ENCODE assay signal across 21 cellular contexts in the genomic region with DNA sequence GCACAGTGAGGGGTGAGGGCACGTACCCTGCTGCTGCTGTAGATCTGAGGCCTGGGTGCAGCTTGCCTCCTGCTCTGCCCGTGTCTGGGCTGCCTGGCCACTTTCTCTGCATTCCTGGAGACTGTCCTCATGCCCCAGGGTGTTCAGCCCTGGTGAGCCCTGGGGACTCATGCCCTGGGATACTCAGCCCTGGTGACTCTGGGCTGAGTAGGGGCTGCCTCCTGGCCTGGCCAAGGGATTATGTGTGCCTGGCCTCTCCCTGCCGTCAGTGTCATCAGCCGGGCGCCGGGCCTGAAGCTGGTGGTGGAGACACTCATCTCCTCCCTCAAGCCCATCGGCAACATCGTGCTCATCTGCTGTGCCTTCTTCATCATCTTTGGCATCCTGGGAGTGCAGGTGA.
DNase-seq lines count a peak whose midpoint lies in the region; ATAC-seq and TF ChIP-seq lines count a peak whose summit lies in the region.
"Had no signal": no experiment of that assay in that cellular context is flagged by ENCODE, and none has a peak within 500 bp of the region (broad histone marks: within the 10 kb centered on the region; RNA-seq: fewer than 3 reads in every experiment).

No MANE protein-coding gene starts in this region.

- H3K4ac ChIP-seq in IMR-90 (ENCODE audit: low read depth, low read length): no peak overlapping the region

- CTCF ChIA-PET in IMR-90 (lab: Yijun Ruan, JAX): no interaction called here

- intact Hi-C loops in IMR-90 (cut with micrococcal nuclease): no loop called here
- intact Hi-C loops in thyroid gland (cut with DNase I): no loop called here

- H3K4me1 ChIP-seq in IMR-90 (ENCODE audit: control insufficient read depth, insufficient read depth, low read length) (no peaks in the 10 kb centered on the region), thyroid gland (peaks cover 14 to 26% of the 10 kb centered on the region in 2 donors)
- H3K4me1 ChIP-seq: parathyroid adenoma had no signal

- dilution Hi-C loops in IMR-90 (cut with HindIII; ENCODE audit: low sequenced_read_pairs, unreplicated experiment): no loop called here

- no peak overlapping the region for H3K56ac ChIP-seq in IMR-90 (ENCODE audit: extremely low read depth, insufficient read depth, low read length)

- H3K9me1 ChIP-seq in IMR-90 (ENCODE audit: insufficient read depth, low read length): no peaks in the 10 kb centered on the region

- no peaks in the 10 kb centered on the region for H3K27me3 Mint-ChIP-seq in activated naive CD4-positive, alpha-beta T cell treated with anti-CD3 and anti-CD28 coated beads, Interleukin-2, amount 50 U/mL, for 24 hours
- H3K27me3 Mint-ChIP-seq in activated T-cell treated with anti-CD3 and anti-CD28 coated beads, Interleukin-2, amount 50 U/mL, for 72 hours (ENCODE audit: low read depth): peaks cover 11% of the 10 kb centered on the region
- H3K27me3 Mint-ChIP-seq: activated CD4-positive, alpha-beta memory T cell treated with anti-CD3 and anti-CD28 coated beads for 36 hours had no signal

- H3K36me3 Mint-ChIP-seq in activated naive CD4-positive, alpha-beta T cell treated with anti-CD3 and anti-CD28 coated beads, Interleukin-2, amount 50 U/mL, for 24 hours: peaks cover 18% of the 10 kb centered on the region
- H3K36me3 Mint-ChIP-seq in activated T-cell treated with anti-CD3 and anti-CD28 coated beads, Interleukin-2, amount 50 U/mL, for 72 hours (ENCODE audit: insufficient read depth in 2 of 2): no peaks in the 10 kb centered on the region

- H2BK5ac ChIP-seq in IMR-90 (ENCODE audit: low read depth, low read length, poor library complexity, severe bottlenecking): no peak overlapping the region

- no peaks in the 10 kb centered on the region for H4K20me1 ChIP-seq in IMR-90 (ENCODE audit: insufficient read depth, low read length)

- peak overlapping the region; percentile 55 for H3K27ac Mint-ChIP-seq in activated naive CD4-positive, alpha-beta T cell treated with anti-CD3 and anti-CD28 coated beads, Interleukin-2, amount 50 U/mL, for 24 hours
- H3K27ac Mint-ChIP-seq in activated T-cell treated with anti-CD3 and anti-CD28 coated beads, Interleukin-2, amount 50 U/mL, for 72 hours: no peak overlapping the region
- H3K27ac Mint-ChIP-seq: activated CD4-positive, alpha-beta memory T cell treated with anti-CD3 and anti-CD28 coated beads for 36 hours; T-helper 1 cell treated with Interleukin-12 subunit alpha and Interleukin-12 subunit beta and Interleukin-4 antibody, amounts not matched to agents 30 μg/mL and 1 μg/mL, for 36 hours had no signal

- POLR2A ChIA-PET in IMR-90 (lab: Charles Lee; ENCODE audit: unreplicated experiment): no interaction called here

- no peak for TF ChIP-seq RAD21 in IMR-90 (IDR thresholded peaks at IDR 0.05; ENCODE audit: low read length)

- peaks cover 32% of the 10 kb centered on the region for H3K4me1 Mint-ChIP-seq in activated naive CD4-positive, alpha-beta T cell treated with anti-CD3 and anti-CD28 coated beads, Interleukin-2, amount 50 U/mL, for 24 hours
- peaks cover 10% of the 10 kb centered on the region for H3K4me1 Mint-ChIP-seq in activated T-cell treated with anti-CD3 and anti-CD28 coated beads, Interleukin-2, amount 50 U/mL, for 72 hours (ENCODE audit: low read depth)

- no peak overlapping the region for H2BK20ac ChIP-seq in IMR-90 (ENCODE audit: low read depth, low read length)

- in situ Hi-C loops in IMR-90 (cut with MboI; ENCODE audit: low sequenced_read_pairs): no loop called here

- H3K79me1 ChIP-seq in IMR-90 (ENCODE audit: low read depth in 1 of 2, low read length in 2 of 2): no peaks in the 10 kb centered on the region

- ATAC-seq in IMR-90 (ENCODE audit: low read depth) (peak; percentile 48), HG02973 (IDR thresholded peaks at IDR 0.05; ENCODE audit: unreplicated experiment) (no peak), HG03378 (IDR thresholded peaks at IDR 0.05; ENCODE audit: unreplicated experiment) (no peak)
- ATAC-seq in activated T-cell treated with anti-CD3 and anti-CD28 coated beads, Interleukin-2, amount 50 U/mL, for 72 hours (replicated peaks in 1 of 2): no peak
- ATAC-seq: esophagus mucosa, lower lobe of right lung had no signal

- no peak overlapping the region for H3K4me3 Mint-ChIP-seq in activated naive CD4-positive, alpha-beta T cell treated with anti-CD3 and anti-CD28 coated beads, Interleukin-2, amount 50 U/mL, for 24 hours
- H3K4me3 Mint-ChIP-seq in activated T-cell treated with anti-CD3 and anti-CD28 coated beads, Interleukin-2, amount 50 U/mL, for 72 hours: peak overlapping the region in 1 of 2 donors; percentile 29
- H3K4me3 Mint-ChIP-seq: activated CD4-positive, alpha-beta memory T cell treated with anti-CD3 and anti-CD28 coated beads for 36 hours; T-helper 1 cell treated with Interleukin-12 subunit alpha and Interleukin-12 subunit beta and Interleukin-4 antibody, amounts not matched to agents 30 μg/mL and 1 μg/mL, for 36 hours had no signal

- H3K4me3 ChIP-seq in IMR-90 (ENCODE audit: insufficient read depth, low read depth, low read length): no peak overlapping the region
- peak overlapping the region; percentile 55; the same call in 1 of the 2 replicates for H3K4me3 ChIP-seq in iPS-18c (ENCODE audit: insufficient read depth, low read depth, low read length)
- no peak overlapping the region for H3K4me3 ChIP-seq in thyroid gland (replicated peaks in 1 of 3)
- H3K4me3 ChIP-seq: BLaER1 treated with 17β-estradiol and CSF1 and Interleukin-3, amounts not matched to agents 10 nM and 100 nM; lower lobe of right lung; upper lobe of left lung had no signal

- no peak overlapping the region for H3K27ac ChIP-seq in IMR-90 (ENCODE audit: insufficient read depth, low read length)
- H3K27ac ChIP-seq in thyroid gland: peak overlapping the region in 2 of 3 donors; percentile 55 to 75
- H3K27ac ChIP-seq: BLaER1 treated with 17β-estradiol and CSF1 and Interleukin-3, amounts not matched to agents 10 nM and 100 nM; lower lobe of right lung; parathyroid adenoma; upper lobe of left lung had no signal

- H2AK5ac ChIP-seq in IMR-90 (ENCODE audit: low read depth, low read length): no peak overlapping the region; the same call in 1 of the 2 replicates

- H3K36me3 ChIP-seq in IMR-90 (ENCODE audit: control insufficient read depth, insufficient read depth, low read length) (no peaks in the 10 kb centered on the region), thyroid gland (no peaks in the 10 kb centered on the region)
- H3K36me3 ChIP-seq: BLaER1 treated with 17β-estradiol and CSF1 and Interleukin-3, amounts not matched to agents 10 nM and 100 nM; lower lobe of right lung; upper lobe of left lung had no signal

- no peak overlapping the region for H3K9ac ChIP-seq in IMR-90 (ENCODE audit: low read depth, low read length)
- H3K9ac ChIP-seq: BLaER1 treated with 17β-estradiol and CSF1 and Interleukin-3, amounts not matched to agents 10 nM and 100 nM; parathyroid adenoma had no signal

- no peak overlapping the region for H3K18ac ChIP-seq in IMR-90 (ENCODE audit: low read depth, low read length)

- DNase-seq in activated naive CD4-positive, alpha-beta T cell (lab: John Stamatoyannopoulos, UW): no peak
- DNase-seq in IMR-90: no peak
- peak; percentile 63 to 66 for DNase-seq in thyroid gland
- DNase-seq in activated T-cell treated with anti-CD3 and anti-CD28 coated beads, Interleukin-2, amount 50 U/mL, for 72 hours: no peak
- DNase-seq: 8988T, KG1, lower lobe of right lung, NCI-H1092 treated with DMSO at 0.1 percent for 48 hours, NCI-H2081 treated with DMSO at 0.1 percent for 48 hours, NCI-H510A, SHP77 treated with DMSO at 0.1 percent for 48 hours had no signal

- H2AFZ ChIP-seq in IMR-90 (replicated peaks; ENCODE audit: low read length, poor library complexity): no peak overlapping the region
- H2AFZ ChIP-seq: parathyroid adenoma had no signal

- H3K9me3 ChIP-seq in IMR-90 (ENCODE audit: control insufficient read depth, insufficient read depth, low read length) (peaks cover 5% of the 10 kb centered on the region; the same call in 1 of the 2 replicates), iPS-18c (ENCODE audit: control insufficient read depth, insufficient read depth, low read length) (peaks cover 4% of the 10 kb centered on the region), thyroid gland (no peaks in the 10 kb centered on the region)
- H3K9me3 ChIP-seq: lower lobe of right lung, upper lobe of left lung had no signal

- H2AK9ac ChIP-seq in IMR-90 (replicated peaks; ENCODE audit: low read depth, low read length, poor library complexity): no peak overlapping the region

- H3K14ac ChIP-seq in IMR-90 (replicated peaks; ENCODE audit: low read depth, low read length): no peak overlapping the region

- no TSS peak for BruUV-seq in IMR-90 (replicated peaks; lab: Mats Ljungman, UMichigan)

- no peak overlapping the region for H3K23ac ChIP-seq in IMR-90 (ENCODE audit: low read depth, low read length)

- WGBS in IMR-90 (ENCODE audit: extremely low coverage in 2 of 2, insufficient read length in 1 of 2), 2 experiments: 33% methylated on average over 3 of the region's 8 CpGs; no CpG with 5 or more reads in 1 of the 2 experiments
- WGBS in thyroid gland, 2 donors: 60 to 76% methylated on average over 1 to 6 of the region's 8 CpGs

- H4K91ac ChIP-seq in IMR-90 (ENCODE audit: insufficient read depth, low read depth, low read length): no peak overlapping the region

- no peak overlapping the region for H2BK120ac ChIP-seq in IMR-90 (ENCODE audit: low read depth, low read length)

- H4K8ac ChIP-seq in IMR-90 (ENCODE audit: low read depth in 2 of 2, low read length in 2 of 2): no peak overlapping the region

- no peak for TF ChIP-seq POLR2A in IMR-90 (IDR thresholded peaks at IDR 0.05; ENCODE audit: low read depth, low read length)
- no peak for TF ChIP-seq POLR2A in thyroid gland (IDR thresholded peaks at IDR 0.05)

- H3K4me2 ChIP-seq in IMR-90 (ENCODE audit: low read depth, low read length): no peak overlapping the region
- H3K4me2 ChIP-seq: BLaER1 treated with 17β-estradiol and CSF1 and Interleukin-3, amounts not matched to agents 10 nM and 100 nM had no signal

- peaks cover 68% of the 10 kb centered on the region for H3K27me3 ChIP-seq in IMR-90 (ENCODE audit: control insufficient read depth, insufficient read depth, low read length)
- H3K27me3 ChIP-seq in thyroid gland: peaks cover 5% of the 10 kb centered on the region

- no peak overlapping the region for H2BK15ac ChIP-seq in IMR-90 (ENCODE audit: low read depth, low read length)

- H3K9me3 Mint-ChIP-seq in activated naive CD4-positive, alpha-beta T cell treated with anti-CD3 and anti-CD28 coated beads, Interleukin-2, amount 50 U/mL, for 24 hours: no peaks in the 10 kb centered on the region
- H3K9me3 Mint-ChIP-seq in activated T-cell treated with anti-CD3 and anti-CD28 coated beads, Interleukin-2, amount 50 U/mL, for 72 hours: no peaks in the 10 kb centered on the region
- H3K9me3 Mint-ChIP-seq: T-helper 1 cell treated with Interleukin-12 subunit alpha and Interleukin-12 subunit beta and Interleukin-4 antibody, amounts not matched to agents 30 μg/mL and 1 μg/mL, for 36 hours had no signal

- no peak overlapping the region for H4K5ac ChIP-seq in IMR-90 (ENCODE audit: low read depth, low read length)

- no peak for TF ChIP-seq CTCF in IMR-90 (conservative IDR thresholded peaks at IDR 0.05; ENCODE audit: low read depth, low read length)
- no peak for TF ChIP-seq CTCF in thyroid gland (IDR thresholded peaks at IDR 0.05)

TF ChIP-seq in IMR-90, 13 proteins besides CTCF, POLR2A, EP300 and RAD21 (continues in another document):
- TF ChIP-seq SMC3 (IDR thresholded peaks at IDR 0.05; ENCODE audit: low read depth, low read length) (no peak), MAZ (IDR thresholded peaks at IDR 0.05; ENCODE audit: borderline replicate concordance, low read depth, low read length) (no peak)

Comparison
In these comparisons a context has a peak if more than half of its experiments do, and no peak if none do; other contexts are left out.
1. DNase-seq: peak in thyroid gland (2 of 2); none in activated naive CD4-positive, alpha-beta T cell (0 of 4), IMR-90 (single experiment) and activated T-cell treated with anti-CD3 and anti-CD28 coated beads, Interleukin-2, amount 50 U/mL, for 72 hours (0 of 2).